In genomic region chr16:66752958-66753357, GRCh38 we compare ENCODE assay signal across 20 cellular contexts. TPM values are rescaled to one million over a fixed set of nuclear protein-coding genes. Genes with fewer than 3 reads are reported as not detected.
DNase-seq lines count a peak whose midpoint lies in the region; ATAC-seq, FAIRE-seq and TF ChIP-seq lines count a peak whose summit lies in the region.
"Had no signal": no experiment of that assay in that cellular context is flagged by ENCODE, and none has a peak within 500 bp of the region (broad histone marks: within the 10 kb centered on the region; RNA-seq: fewer than 3 reads in every experiment).

No MANE protein-coding gene starts in this region.

- no peak overlapping the region for H2BK15ac ChIP-seq in neuronal stem cell (ENCODE audit: low read length)

- no peaks in the 10 kb centered on the region; the same call in 1 of the 2 replicates for H3F3A ChIP-seq in GM23338 (replicated peaks; ENCODE audit: low read depth)

- H2AFZ ChIP-seq in GM23338 (peak overlapping the region; percentile 94), neuronal stem cell (ENCODE audit: low read length) (peak overlapping the region; percentile 1)

- no peak overlapping the region for H3K9ac ChIP-seq in neuronal stem cell (ENCODE audit: low read depth, low read length, poor library complexity)
- H3K9ac ChIP-seq: BLaER1 treated with 17β-estradiol and CSF1 and Interleukin-3, amounts not matched to agents 10 nM and 100 nM; SK-N-SH had no signal

- TF ChIP-seq CTCF in A549 (IDR thresholded peaks at IDR 0.05), result no peak
- no peak for TF ChIP-seq CTCF in GM23338 (conservative IDR thresholded peaks at IDR 0.05; ENCODE audit: low read depth in 2 of 2)

- TF ChIP-seq RAD21 in A549 (conservative IDR thresholded peaks at IDR 0.05 in 1 of 2, IDR thresholded peaks at IDR 0.05 in 1 of 2), result no peak

- H3K23ac ChIP-seq in neuronal stem cell (ENCODE audit: low read depth, low read length, poor library complexity), result no peak overlapping the region

- TF ChIP-seq POLR2A in A549 (IDR thresholded peaks at IDR 0.05; ENCODE audit: low read length), result no peak

- peaks cover 34% of the 10 kb centered on the region for H3K79me2 ChIP-seq in GM23338 (replicated peaks; ENCODE audit: insufficient read depth)

- CTCF ChIA-PET in A549 (lab: Yijun Ruan, JAX), result interaction anchor here (1.4 to 4.9 kb wide), 10 partner anchors 9 to 140 kb away, joined by 4 to 48 read pairs (median 14); partner anchors contain the start of gene NAE1

- peaks cover 26% of the 10 kb centered on the region for H4K20me1 ChIP-seq in GM23338 (replicated peaks; ENCODE audit: insufficient read depth)

- no peak overlapping the region for H3K18ac ChIP-seq in neuronal stem cell (ENCODE audit: low read length)

- H3K27ac Mint-ChIP-seq in GM23338, result no peak overlapping the region
- H3K27ac Mint-ChIP-seq in central memory CD8-positive, alpha-beta T cell (ENCODE audit: low read depth), result no peak overlapping the region

- H3K9me3 ChIP-seq in A549 (no peaks in the 10 kb centered on the region), neuronal stem cell (replicated peaks in 1 of 2; ENCODE audit: control insufficient read depth in 2 of 2, insufficient read depth in 1 of 2, low read depth in 1 of 2, low read length in 2 of 2) (no peaks in the 10 kb centered on the region)
- H3K9me3 ChIP-seq: BLaER1 treated with 17β-estradiol and CSF1 and Interleukin-3, amounts not matched to agents 10 nM and 100 nM; SK-N-SH had no signal

- no peak overlapping the region for H3K4ac ChIP-seq in neuronal stem cell (ENCODE audit: low read length)

- H3K27ac ChIP-seq in A549, result no peak overlapping the region
- no peak overlapping the region for H3K27ac ChIP-seq in GM23338 (ENCODE audit: low read depth)
- H3K27ac ChIP-seq in neuronal stem cell (replicated peaks; ENCODE audit: low read length), result no peak overlapping the region
- H3K27ac ChIP-seq: BLaER1 treated with 17β-estradiol and CSF1 and Interleukin-3, amounts not matched to agents 10 nM and 100 nM had no signal

- H3K27me3 ChIP-seq in GM23338 (ENCODE audit: insufficient read depth) (no peaks in the 10 kb centered on the region), neuronal stem cell (ENCODE audit: control insufficient read depth in 3 of 3, insufficient read depth in 3 of 3, low read depth in 1 of 3, low read length in 3 of 3) (peaks cover 0 to 30% (median 3%) of the 10 kb centered on the region in 3 experiments)

- H2BK120ac ChIP-seq in neuronal stem cell (ENCODE audit: low read depth, low read length), result peak overlapping the region; percentile 75

- no peak overlapping the region for H3K14ac ChIP-seq in neuronal stem cell (ENCODE audit: low read length)

- H3K27me3 Mint-ChIP-seq in GM23338 (ENCODE audit: insufficient read depth, low read depth, poor library complexity), result peaks cover 2% of the 10 kb centered on the region
- H3K27me3 Mint-ChIP-seq in central memory CD8-positive, alpha-beta T cell, result peaks cover 11% of the 10 kb centered on the region

- WGBS in A549 (ENCODE audit: missing lambda C conversion rate), result 94% methylated on average over 2 of the region's 2 CpGs
- WGBS in neuronal stem cell (ENCODE audit: extremely low coverage in 2 of 2, insufficient read length in 2 of 2, insufficient replicate concordance in 1 of 2), 2 donors, result no CpG with 5 or more reads among the region's 2 CpGs

- no peak for FAIRE-seq in A549 (lab: Jason Lieb, UNC)
- FAIRE-seq: A204.1, GM12892, GM18507, RCC 7860 had no signal

- no peaks in the 10 kb centered on the region for H3K9me2 ChIP-seq in GM23338 (ENCODE audit: insufficient read depth)
- H3K9me2 ChIP-seq: SK-N-SH had no signal

- H3K36me3 Mint-ChIP-seq in GM23338 (ENCODE audit: low read depth), result peaks cover 29% of the 10 kb centered on the region
- H3K36me3 Mint-ChIP-seq in central memory CD8-positive, alpha-beta T cell (ENCODE audit: insufficient read depth), result peaks cover 24% of the 10 kb centered on the region

- no peak overlapping the region for H2BK5ac ChIP-seq in neuronal stem cell (ENCODE audit: low read length)

- no peak for TF ChIP-seq EP300 in A549 (IDR thresholded peaks at IDR 0.05)

- no peak overlapping the region for H2BK12ac ChIP-seq in neuronal stem cell (ENCODE audit: low read length)

- DNase-seq in A549 (ENCODE audit: low read depth in 1 of 2, low spot score in 1 of 2) (no peak), GM23338 (ENCODE audit: low spot score) (no peak), neuronal stem cell (ENCODE audit: low spot score) (no peak), NCI-H2227 (lab: John Stamatoyannopoulos, UW; ENCODE audit: unreplicated experiment) (no peak), SK-N-DZ (ENCODE audit: low spot score) (no peak)
- DNase-seq in central memory CD8-positive, alpha-beta T cell (ENCODE audit: low spot score in 2 of 2), result no peak
- DNase-seq: NCI-H2081; NCI-H510A; NCI-H748 treated with DMSO at 0.1 percent for 48 hours; NK-92 treated with Interleukin-12 subunit alpha and Interleukin-12 subunit beta, amount 100 ng/mL, for 24 hours; SHP77; SK-N-SH had no signal

- no peaks in the 10 kb centered on the region for H3K9me3 Mint-ChIP-seq in GM23338
- no peaks in the 10 kb centered on the region for H3K9me3 Mint-ChIP-seq in central memory CD8-positive, alpha-beta T cell

- H3K4me2 ChIP-seq in A549 (no peak overlapping the region), GM23338 (no peak overlapping the region), neuronal stem cell (ENCODE audit: insufficient read depth, low read length, poor library complexity, severe bottlenecking) (no peak overlapping the region)
- H3K4me2 ChIP-seq: SK-N-SH had no signal

- H3K4me1 Mint-ChIP-seq in GM23338, result peaks cover 22% of the 10 kb centered on the region
- H3K4me1 Mint-ChIP-seq in central memory CD8-positive, alpha-beta T cell, result peaks cover 33% of the 10 kb centered on the region

- H3K36me3 ChIP-seq in GM23338 (ENCODE audit: insufficient read depth), result peaks cover 13% of the 10 kb centered on the region
- H3K36me3 ChIP-seq in neuronal stem cell (replicated peaks in 1 of 2; ENCODE audit: control insufficient read depth in 2 of 2, insufficient read depth in 2 of 2, low read length in 2 of 2), result peaks cover 7 to 27% of the 10 kb centered on the region in 2 donors

- no peak overlapping the region for H3K4me3 Mint-ChIP-seq in GM23338
- peak overlapping the region; percentile 69 for H3K4me3 Mint-ChIP-seq in central memory CD8-positive, alpha-beta T cell

- no peak overlapping the region for H3K4me3 ChIP-seq in A549
- H3K4me3 ChIP-seq in GM23338, result no peak overlapping the region
- no peak overlapping the region for H3K4me3 ChIP-seq in neuronal stem cell (ENCODE audit: low read length in 2 of 2)
- H3K4me3 ChIP-seq: BLaER1 treated with 17β-estradiol and CSF1 and Interleukin-3, amounts not matched to agents 10 nM and 100 nM had no signal

- POLR2A ChIA-PET in A549 (lab: Yijun Ruan, JAX), result no interaction called here

- no peak overlapping the region for H4K8ac ChIP-seq in neuronal stem cell (ENCODE audit: low read depth, low read length)

- H3K79me1 ChIP-seq in neuronal stem cell (ENCODE audit: low read depth, low read length), result peaks cover 5% of the 10 kb centered on the region

- H3K4me1 ChIP-seq in A549, result peaks cover 16% of the 10 kb centered on the region
- peaks cover 10% of the 10 kb centered on the region for H3K4me1 ChIP-seq in GM23338 (ENCODE audit: insufficient read depth)
- H3K4me1 ChIP-seq in neuronal stem cell (ENCODE audit: control insufficient read depth in 2 of 2, insufficient read depth in 1 of 2, low read depth in 1 of 2, low read length in 2 of 2), result peaks cover 4 to 9% of the 10 kb centered on the region in 2 donors

- ATAC-seq in A549, result no peak
- ATAC-seq in GM23338, result no peak
- no peak for ATAC-seq in central memory CD8-positive, alpha-beta T cell (replicated peaks; ENCODE audit: extremely low read depth, poor library complexity, severe bottlenecking)
- ATAC-seq in GM21360 (IDR thresholded peaks at IDR 0.05; ENCODE audit: unreplicated experiment), result no peak

- no peak overlapping the region for H2AK5ac ChIP-seq in neuronal stem cell (ENCODE audit: low read depth, low read length)

- no peak overlapping the region for H4K91ac ChIP-seq in neuronal stem cell (ENCODE audit: low read depth, low read length, poor library complexity)

RNA-seq across cellular contexts. Expression of gene DYNC1LI2, which starts 1.5 kb away (rescaled TPM):
- 112 and 128 TPM in 2 replicates for polyA plus RNA-seq in A549 (2011; rRNA removed)
- polyA plus RNA-seq in A549 (2012; cell fraction: cytosol; rRNA removed), result 31.5 and 34.1 TPM in 2 replicates
- polyA plus RNA-seq in A549 (2012; cell fraction: nucleus; rRNA removed), result 88.8 and 137 TPM in 2 replicates
- polyA plus RNA-seq in A549 (2017; fragmentation: RNase III; extraction: RNeasy Plus Mini Kit Qiagen cat#74134 plus additional on column Dnase treatment), result 93.5 to 107 TPM (median 96.5 TPM) in 3 replicates
- 65.1 and 72.7 TPM in 2 replicates for polyA minus RNA-seq in A549 (2011; rRNA and poly(A)+ RNA removed)
- total RNA-seq in GM23338 (2014; rRNA removed; shearing (Covaris generic)), result 73.9 and 113 TPM in 2 replicates
- 73.4 and 85.9 TPM in 2 replicates for polyA plus RNA-seq in GM23338 (2016; fragmentation: Nextera tagmentation; extraction: Ambion mirVana)
- 154 TPM for polyA plus RNA-seq in neuronal stem cell (2013, experiment 1 of 2)
- polyA plus RNA-seq in neuronal stem cell (2013, experiment 2 of 2), result 164 TPM
- polyA plus RNA-seq in SK-N-DZ (2014; cell fraction: cytosol; rRNA removed), result 80.2 and 95.2 TPM in 2 replicates
- polyA plus RNA-seq in SK-N-DZ (2014; cell fraction: nucleus; rRNA removed), result 156 and 318 TPM in 2 replicates

RNA-seq across cellular contexts. Expression of gene TERB1, which starts 48.4 kb away (rescaled TPM):
- polyA plus RNA-seq in A549 (2011; rRNA removed), result 0.07 and 0.18 TPM in 2 replicates
- polyA plus RNA-seq in A549 (2012; cell fraction: cytosol; rRNA removed), result 0.03 and 0.08 TPM in 2 replicates
- 0.11 and 0.45 TPM in 2 replicates for polyA plus RNA-seq in A549 (2012; cell fraction: nucleus; rRNA removed)
- polyA plus RNA-seq in A549 (2017; fragmentation: RNase III; extraction: RNeasy Plus Mini Kit Qiagen cat#74134 plus additional on column Dnase treatment), result 0.12 to 0.18 TPM (median 0.17 TPM) in 3 replicates
- 0.19 and 0.29 TPM in 2 replicates for polyA minus RNA-seq in A549 (2011; rRNA and poly(A)+ RNA removed)
- not detected in 2 replicates for total RNA-seq in GM23338 (2014; rRNA removed; shearing (Covaris generic))
- polyA plus RNA-seq in GM23338 (2016; fragmentation: Nextera tagmentation; extraction: Ambion mirVana), result not detected in 2 replicates
- not detected for polyA plus RNA-seq in neuronal stem cell (2013, experiment 1 of 2)
- polyA plus RNA-seq in neuronal stem cell (2013, experiment 2 of 2), result not detected
- not detected in 2 replicates for polyA plus RNA-seq in SK-N-DZ (2014; cell fraction: cytosol; rRNA removed)
- polyA plus RNA-seq in SK-N-DZ (2014; cell fraction: nucleus; rRNA removed), result not detected in 2 replicates
- total RNA-seq: HT1080, LHCN-M2 had no signal

RNA-seq across cellular contexts. Expression of gene CMTM4, which starts 56.4 kb away (rescaled TPM):
- 58.6 and 61.6 TPM in 2 replicates for polyA plus RNA-seq in A549 (2011; rRNA removed)
- polyA plus RNA-seq in A549 (2012; cell fraction: cytosol; rRNA removed), result 18.3 and 23.1 TPM in 2 replicates
- 18.4 and 26.4 TPM in 2 replicates for polyA plus RNA-seq in A549 (2012; cell fraction: nucleus; rRNA removed)
- 22.9 to 25.9 TPM (median 24.8 TPM) in 3 replicates for polyA plus RNA-seq in A549 (2017; fragmentation: RNase III; extraction: RNeasy Plus Mini Kit Qiagen cat#74134 plus additional on column Dnase treatment)
- 75.1 and 83.9 TPM in 2 replicates for polyA minus RNA-seq in A549 (2011; rRNA and poly(A)+ RNA removed)
- 54.1 and 77.0 TPM in 2 replicates for total RNA-seq in GM23338 (2014; rRNA removed; shearing (Covaris generic))
- polyA plus RNA-seq in GM23338 (2016; fragmentation: Nextera tagmentation; extraction: Ambion mirVana), result 14.1 and 14.4 TPM in 2 replicates
- polyA plus RNA-seq in neuronal stem cell (2013, experiment 1 of 2), result 17.4 TPM
- 17.4 TPM for polyA plus RNA-seq in neuronal stem cell (2013, experiment 2 of 2)
- 14.8 and 16.7 TPM in 2 replicates for polyA plus RNA-seq in SK-N-DZ (2014; cell fraction: cytosol; rRNA removed)
- 14.9 and 19.3 TPM in 2 replicates for polyA plus RNA-seq in SK-N-DZ (2014; cell fraction: nucleus; rRNA removed)
